ENCODE assay signal across 9 cellular contexts in genomic region chr11:46290598-46291309, GRCh38. TPM values are rescaled to one million over a fixed set of nuclear protein-coding genes. Genes with fewer than 3 reads are reported as not detected.
DNase-seq lines count a peak whose midpoint lies in the region; ATAC-seq and TF ChIP-seq lines count a peak whose summit lies in the region.
"Had no signal": no experiment of that assay in that cellular context is flagged by ENCODE, and none has a peak within 500 bp of the region (broad histone marks: within the 10 kb centered on the region; RNA-seq: fewer than 3 reads in every experiment).

No MANE protein-coding gene starts in this region.

- peaks cover 71% of the 10 kb centered on the region for H3K79me2 ChIP-seq in smooth muscle cell (ENCODE audit: low read depth)

- H3K9me3 ChIP-seq in HEK293 (ENCODE audit: control insufficient read depth, insufficient read depth, low read depth, low read length) = no peaks in the 10 kb centered on the region
- H3K9me3 ChIP-seq in SK-N-MC (ENCODE audit: low read depth, low read length) = no peaks in the 10 kb centered on the region
- H3K9me3 ChIP-seq in smooth muscle cell (replicated peaks; ENCODE audit: low read depth) = no peaks in the 10 kb centered on the region

- 8% methylated on average over 6 of the region's 6 CpGs for WGBS in smooth muscle cell (ENCODE audit: low lambda C conversion rate)

- no peaks in the 10 kb centered on the region for H3K27me3 ChIP-seq in smooth muscle cell (ENCODE audit: low read depth)

- CTCF ChIA-PET in HEK293 (lab: Yijun Ruan, JAX) = interaction anchor here (0.5 to 2.1 kb wide), 9 partner anchors 12 to 326 kb away, joined by 3 to 9 read pairs (median 5); no protein-coding TSS in a partner anchor

- H3F3A ChIP-seq in smooth muscle cell (ENCODE audit: low read depth) = peaks cover 50% of the 10 kb centered on the region

- ATAC-seq in left ventricle myocardium superior = peak; percentile 61
- no peak for ATAC-seq in HG03039 (IDR thresholded peaks at IDR 0.05; ENCODE audit: unreplicated experiment)

- H3K9ac ChIP-seq in SK-N-MC (ENCODE audit: insufficient read length) (peak overlapping the region; percentile 68), smooth muscle cell (ENCODE audit: low read depth) (peak overlapping the region; percentile 80)

- H4K20me1 ChIP-seq in smooth muscle cell (ENCODE audit: low read depth) = peaks cover 48% of the 10 kb centered on the region

- TF ChIP-seq CTCF in HEK293 (tag by site-specific recombination; IDR thresholded peaks at IDR 0.05) (no peak), smooth muscle cell (IDR thresholded peaks at IDR 0.05; ENCODE audit: borderline replicate concordance, insufficient read depth, poor library complexity, severe bottlenecking) (no peak)

- no peaks in the 10 kb centered on the region for H3K36me3 ChIP-seq in HEK293 (ENCODE audit: control insufficient read depth in 2 of 2, insufficient read depth in 1 of 2, low read length in 2 of 2)
- H3K36me3 ChIP-seq in SK-N-MC (ENCODE audit: insufficient read depth, low read length) = no peaks in the 10 kb centered on the region
- no peaks in the 10 kb centered on the region for H3K36me3 ChIP-seq in smooth muscle cell (ENCODE audit: low read depth)

- DNase-seq in SK-N-MC (ENCODE audit: low read depth, low spot score) (peak; percentile 89), left ventricle myocardium superior (peak; percentile 83), smooth muscle cell (lab: John Stamatoyannopoulos, UW; ENCODE audit: unreplicated experiment) (peak; percentile 89), NCI-H2107 treated with DMSO at 0.1 percent for 48 hours (lab: John Stamatoyannopoulos, UW; ENCODE audit: unreplicated experiment) (no peak), T-helper 2 cell (no peak), DMS153 (lab: John Stamatoyannopoulos, UW) (no peak)
- DNase-seq: activated CD4-positive, alpha-beta T cell treated with anti-CD3 and anti-CD28 coated beads, Interleukin-2, amount 50 U/mL, for 48 hours had no signal

- no peak overlapping the region for H2AFZ ChIP-seq in smooth muscle cell (ENCODE audit: low read depth)

- intact Hi-C loops in left ventricle myocardium superior (cut with micrococcal nuclease) = no loop called here

- POLR2A ChIA-PET in HEK293 (lab: Yijun Ruan, JAX) = interaction anchor here (0.6 to 2.0 kb wide), 4 partner anchors 13 to 76 kb away, joined by 3 to 7 read pairs (median 4); partner anchors contain the start of gene CREB3L1

- peak overlapping the region; percentile 71 for H3K4me2 ChIP-seq in smooth muscle cell

- H3K4me3 ChIP-seq in HEK293 (ENCODE audit: low read depth, low read length) = no peak overlapping the region
- peak overlapping the region; percentile 74 for H3K4me3 ChIP-seq in SK-N-MC
- H3K4me3 ChIP-seq in smooth muscle cell = no peak overlapping the region

- peaks cover 8% of the 10 kb centered on the region; the same call in 1 of the 2 replicates for H3K4me1 ChIP-seq in HEK293 (ENCODE audit: control insufficient read depth, insufficient read depth, low read length)
- H3K4me1 ChIP-seq in smooth muscle cell (ENCODE audit: low read depth) = peaks cover 39% of the 10 kb centered on the region

- H3K27ac ChIP-seq in HEK293 (ENCODE audit: extremely low read depth, low read depth, low read length) = no peak overlapping the region
- peak overlapping the region; percentile 98 for H3K27ac ChIP-seq in SK-N-MC
- peak overlapping the region; percentile 98 for H3K27ac ChIP-seq in smooth muscle cell (ENCODE audit: low read depth)

TF ChIP-seq in HEK293, 187 proteins besides CTCF, POLR2A, EP300 and RAD21 (continues in another document):
- TF ChIP-seq ZSCAN23 (tag by site-specific recombination; IDR thresholded peaks at IDR 0.05) = no peak
- TF ChIP-seq ZNF530 (tag by site-specific recombination; IDR thresholded peaks at IDR 0.05; ENCODE audit: low read depth) = no peak
- peak; percentile 17; the same call in 1 of the 2 replicates for TF ChIP-seq EGR2 (tag by site-specific recombination; IDR thresholded peaks at IDR 0.05; ENCODE audit: low read depth)
- peak; percentile 93 for TF ChIP-seq GLIS1 (tag by site-specific recombination; IDR thresholded peaks at IDR 0.05)
- no peak for TF ChIP-seq ZNF214 (tag by site-specific recombination; IDR thresholded peaks at IDR 0.05; ENCODE audit: borderline replicate concordance)
- no peak for TF ChIP-seq MYNN (tag by site-specific recombination; IDR thresholded peaks at IDR 0.05; ENCODE audit: borderline replicate concordance)
- no peak for TF ChIP-seq ZIC2 (tag by site-specific recombination; IDR thresholded peaks at IDR 0.05)
- TF ChIP-seq ZNF26 (tag by site-specific recombination; IDR thresholded peaks at IDR 0.05) = no peak
- TF ChIP-seq ZBTB48 (tag by site-specific recombination; IDR thresholded peaks at IDR 0.05) = peak; percentile 76
- TF ChIP-seq ZNF555 (tag by site-specific recombination; conservative IDR thresholded peaks at IDR 0.05) = no peak
- TF ChIP-seq PATZ1 (tag by site-specific recombination; IDR thresholded peaks at IDR 0.05) = peak; percentile 32; the same call in 1 of the 2 replicates
- TF ChIP-seq ZBTB20 (tag by site-specific recombination; IDR thresholded peaks at IDR 0.05) = no peak
- no peak for TF ChIP-seq ZNF747 (tag by site-specific recombination; IDR thresholded peaks at IDR 0.05)
- TF ChIP-seq PRDM10 (tag by site-specific recombination; IDR thresholded peaks at IDR 0.05) = peak; percentile 53
- TF ChIP-seq ZNF433 (tag by site-specific recombination; IDR thresholded peaks at IDR 0.05; ENCODE audit: low read depth) = no peak
- TF ChIP-seq ZFHX2 (tag by site-specific recombination; conservative IDR thresholded peaks at IDR 0.05) = peak; percentile 23; the same call in 1 of the 2 replicates
- TF ChIP-seq ZBTB7A (tag by site-specific recombination; IDR thresholded peaks at IDR 0.05; ENCODE audit: low read depth) = no peak

RNA-seq across cellular contexts. Expression of gene CREB3L1, which starts 13.3 kb away (rescaled TPM):
- 56.0 TPM for total RNA-seq in left ventricle myocardium superior
- 49.1 and 63.3 TPM in 2 replicates for total RNA-seq in smooth muscle cell
- polyA plus RNA-seq in smooth muscle cell = 385 and 437 TPM in 2 replicates

RNA-seq across cellular contexts. Expression of gene DGKZ, which starts 56.5 kb away (rescaled TPM):
- total RNA-seq in left ventricle myocardium superior (71.7 TPM), smooth muscle cell (32.2 and 42.1 TPM in 2 replicates)
- 30.7 and 52.0 TPM in 2 replicates for polyA plus RNA-seq in smooth muscle cell

Comparison
In these comparisons a context has a peak if more than half of its experiments do, and no peak if none do; other contexts are left out.
1. DNase-seq: peak in SK-N-MC (single experiment), left ventricle myocardium superior (single experiment) and smooth muscle cell (single experiment); none in NCI-H2107 treated with DMSO at 0.1 percent for 48 hours (single experiment), T-helper 2 cell (0 of 5) and DMS153 (single experiment).